In genomic region chr19:48123907-48124675, GRCh38 we compare ENCODE assay signal across 10 cellular contexts. TPM values are rescaled to one million over a fixed set of nuclear protein-coding genes. Genes with fewer than 3 reads are reported as not detected.
A peak's percentile ranks its signal among the peaks of the same experiment; 100 is the strongest.
DNase-seq lines count a peak whose midpoint lies in the region; ATAC-seq lines count a peak whose summit lies in the region.
"Had no signal": no experiment of that assay in that cellular context is flagged by ENCODE, and none has a peak within 500 bp of the region (broad histone marks: within the 10 kb centered on the region; RNA-seq: fewer than 3 reads in every experiment).

No MANE protein-coding gene starts in this region.

- H3K9me3 ChIP-seq in CD8-positive, alpha-beta memory T cell (ENCODE audit: low read length): no peaks in the 10 kb centered on the region

- intact Hi-C loops in activated T-helper 2 cell treated with anti-CD3 and anti-CD28 coated beads, Interferon-gamma antibody, Interleukin-2, Interleukin-4, amounts not matched to agents 10 μg/mL and 5 μg/mL and 100 μg/mL, durations not matched to agents 14 hours and 24 hours and 36 hours (cut with micrococcal nuclease): no loop called here
- intact Hi-C loops in left colon (cut with DNase I, micrococcal nuclease): no loop called here

- H3K27ac ChIP-seq in CD8-positive, alpha-beta memory T cell (ENCODE audit: low read depth, low read length): no peak overlapping the region

- peak; percentile 52 for DNase-seq in activated T-cell treated with anti-CD3 and anti-CD28 coated beads for 48 hours (ENCODE audit: low read depth)
- no peak for DNase-seq in activated T-cell treated with anti-CD3 and anti-CD28 coated beads, Interleukin-2, amount 50 U/mL, for 1 hour
- DNase-seq in activated T-helper 2 cell treated with anti-CD3 and anti-CD28 coated beads, Interferon-gamma antibody, Interleukin-2, Interleukin-4, amounts not matched to agents 10 μg/mL and 5 μg/mL and 100 μg/mL, durations not matched to agents 14 hours and 24 hours and 36 hours (ENCODE audit: low spot score): no peak
- no peak for DNase-seq in left colon
- peak; percentile 78 for DNase-seq in superior temporal gyrus (ENCODE audit: extremely low spot score)
- DNase-seq in NCI-H1092 treated with DMSO at 0.1 percent for 48 hours (lab: John Stamatoyannopoulos, UW): no peak
- DNase-seq in NCI-H524 (lab: John Stamatoyannopoulos, UW): no peak
- no peak for DNase-seq in CD8-positive, alpha-beta memory T cell
- DNase-seq: CD4-positive, alpha-beta T cell; central memory CD4-positive, alpha-beta T cell had no signal

- no peaks in the 10 kb centered on the region for H3K9me3 Mint-ChIP-seq in activated T-helper 2 cell treated with anti-CD3 and anti-CD28 coated beads, Interferon-gamma antibody, Interleukin-2, Interleukin-4, amounts not matched to agents 10 μg/mL and 5 μg/mL and 100 μg/mL, durations not matched to agents 14 hours and 24 hours and 36 hours
- H3K9me3 Mint-ChIP-seq in CD8-positive, alpha-beta memory T cell: no peaks in the 10 kb centered on the region
- H3K9me3 Mint-ChIP-seq: CD4-positive, alpha-beta T cell had no signal

- H3K36me3 Mint-ChIP-seq in activated T-helper 2 cell treated with anti-CD3 and anti-CD28 coated beads, Interferon-gamma antibody, Interleukin-2, Interleukin-4, amounts not matched to agents 10 μg/mL and 5 μg/mL and 100 μg/mL, durations not matched to agents 14 hours and 24 hours and 36 hours (ENCODE audit: low read depth): peaks cover 78% of the 10 kb centered on the region
- H3K36me3 Mint-ChIP-seq in CD8-positive, alpha-beta memory T cell: peaks cover 25 to 85% (median 36%) of the 10 kb centered on the region in 3 donors

- H3K4me3 Mint-ChIP-seq in activated T-helper 2 cell treated with anti-CD3 and anti-CD28 coated beads, Interferon-gamma antibody, Interleukin-2, Interleukin-4, amounts not matched to agents 10 μg/mL and 5 μg/mL and 100 μg/mL, durations not matched to agents 14 hours and 24 hours and 36 hours (ENCODE audit: low read depth): no peak overlapping the region
- H3K4me3 Mint-ChIP-seq in CD8-positive, alpha-beta memory T cell: no peak overlapping the region
- H3K4me3 Mint-ChIP-seq: CD4-positive, alpha-beta T cell had no signal

- H3K27me3 Mint-ChIP-seq in activated T-helper 2 cell treated with anti-CD3 and anti-CD28 coated beads, Interferon-gamma antibody, Interleukin-2, Interleukin-4, amounts not matched to agents 10 μg/mL and 5 μg/mL and 100 μg/mL, durations not matched to agents 14 hours and 24 hours and 36 hours (ENCODE audit: low read depth): no peaks in the 10 kb centered on the region
- no peaks in the 10 kb centered on the region for H3K27me3 Mint-ChIP-seq in CD8-positive, alpha-beta memory T cell
- H3K27me3 Mint-ChIP-seq: CD4-positive, alpha-beta T cell had no signal

- no peak overlapping the region for H3K4me3 ChIP-seq in CD8-positive, alpha-beta memory T cell (ENCODE audit: low read length)

- peak overlapping the region; percentile 83 for H3K27ac Mint-ChIP-seq in activated T-helper 2 cell treated with anti-CD3 and anti-CD28 coated beads, Interferon-gamma antibody, Interleukin-2, Interleukin-4, amounts not matched to agents 10 μg/mL and 5 μg/mL and 100 μg/mL, durations not matched to agents 14 hours and 24 hours and 36 hours
- peak overlapping the region in 1 of 8 donors; percentile 22 for H3K27ac Mint-ChIP-seq in CD8-positive, alpha-beta memory T cell
- H3K27ac Mint-ChIP-seq: CD4-positive, alpha-beta T cell had no signal

- no peaks in the 10 kb centered on the region for H3K27me3 ChIP-seq in CD8-positive, alpha-beta memory T cell (ENCODE audit: insufficient read depth, low read length, poor library complexity, severe bottlenecking)

- POLR2A ChIA-PET in CD8-positive, alpha-beta memory T cell (lab: Charles Lee): no interaction called here

- H3K36me3 ChIP-seq in CD8-positive, alpha-beta memory T cell (ENCODE audit: insufficient read depth, low read length): peaks cover 18% of the 10 kb centered on the region

- peaks cover 9% of the 10 kb centered on the region for H3K4me1 Mint-ChIP-seq in activated T-helper 2 cell treated with anti-CD3 and anti-CD28 coated beads, Interferon-gamma antibody, Interleukin-2, Interleukin-4, amounts not matched to agents 10 μg/mL and 5 μg/mL and 100 μg/mL, durations not matched to agents 14 hours and 24 hours and 36 hours (ENCODE audit: low read depth)
- peaks cover 0 to 5% (median 2%) of the 10 kb centered on the region in 3 donors for H3K4me1 Mint-ChIP-seq in CD8-positive, alpha-beta memory T cell

- CTCF ChIA-PET in CD8-positive, alpha-beta memory T cell (lab: Charles Lee): no interaction called here

- no peaks in the 10 kb centered on the region for H3K4me1 ChIP-seq in CD8-positive, alpha-beta memory T cell (ENCODE audit: insufficient read depth, low read length)

- ATAC-seq in left colon: peak; percentile 71

RNA-seq across cellular contexts. Expression of gene PLA2G4C, which starts 13.5 kb away (rescaled TPM):
- total RNA-seq in activated T-helper 2 cell treated with anti-CD3 and anti-CD28 coated beads, Interferon-gamma antibody, Interleukin-2, Interleukin-4, amounts not matched to agents 10 μg/mL and 5 μg/mL and 100 μg/mL, durations not matched to agents 14 hours and 24 hours and 36 hours: 11.3 and 11.4 TPM in 2 replicates
- total RNA-seq in left colon: 1 to 10 TPM in 1 of 2 donors, under 1 TPM in 1; 0.58 to 9.3 TPM
- total RNA-seq in CD8-positive, alpha-beta memory T cell: 1 to 10 TPM; 1.7 to 2.6 TPM
- not detected for polyA plus RNA-seq in CD8-positive, alpha-beta memory T cell

RNA-seq across cellular contexts. Expression of gene LIG1, which starts 46.1 kb away (rescaled TPM):
- total RNA-seq in activated T-helper 2 cell treated with anti-CD3 and anti-CD28 coated beads, Interferon-gamma antibody, Interleukin-2, Interleukin-4, amounts not matched to agents 10 μg/mL and 5 μg/mL and 100 μg/mL, durations not matched to agents 14 hours and 24 hours and 36 hours: 119 and 125 TPM in 2 replicates
- 10 to 100 TPM; 18.1 to 29.5 TPM for total RNA-seq in left colon
- 100 to 1,000 TPM; 129 to 135 TPM for total RNA-seq in CD8-positive, alpha-beta memory T cell
- polyA plus RNA-seq in CD8-positive, alpha-beta memory T cell: 24.1 TPM

RNA-seq across cellular contexts. Expression of gene ZSWIM9, which starts 46.4 kb away (rescaled TPM):
- total RNA-seq in activated T-helper 2 cell treated with anti-CD3 and anti-CD28 coated beads, Interferon-gamma antibody, Interleukin-2, Interleukin-4, amounts not matched to agents 10 μg/mL and 5 μg/mL and 100 μg/mL, durations not matched to agents 14 hours and 24 hours and 36 hours: 9.2 and 9.7 TPM in 2 replicates
- 1 to 10 TPM; 5.8 to 7.1 TPM for total RNA-seq in left colon
- total RNA-seq in CD8-positive, alpha-beta memory T cell: 1 to 10 TPM; 6.4 to 7.4 TPM
- polyA plus RNA-seq in CD8-positive, alpha-beta memory T cell: 1.9 TPM

Comparison
In these comparisons a context has a peak if more than half of its experiments do, and no peak if none do; other contexts are left out.
1. DNase-seq: peak in activated T-cell treated with anti-CD3 and anti-CD28 coated beads for 48 hours (single experiment) and superior temporal gyrus (single experiment); none in activated T-cell treated with anti-CD3 and anti-CD28 coated beads, Interleukin-2, amount 50 U/mL, for 1 hour (single experiment), activated T-helper 2 cell treated with anti-CD3 and anti-CD28 coated beads, Interferon-gamma antibody, Interleukin-2, Interleukin-4, amounts not matched to agents 10 μg/mL and 5 μg/mL and 100 μg/mL, durations not matched to agents 14 hours and 24 hours and 36 hours (single experiment), left colon (0 of 2), NCI-H1092 treated with DMSO at 0.1 percent for 48 hours (single experiment), NCI-H524 (0 of 2) and CD8-positive, alpha-beta memory T cell (0 of 5).